ENCODE assay signal across 7 cellular contexts in the genomic region with DNA sequence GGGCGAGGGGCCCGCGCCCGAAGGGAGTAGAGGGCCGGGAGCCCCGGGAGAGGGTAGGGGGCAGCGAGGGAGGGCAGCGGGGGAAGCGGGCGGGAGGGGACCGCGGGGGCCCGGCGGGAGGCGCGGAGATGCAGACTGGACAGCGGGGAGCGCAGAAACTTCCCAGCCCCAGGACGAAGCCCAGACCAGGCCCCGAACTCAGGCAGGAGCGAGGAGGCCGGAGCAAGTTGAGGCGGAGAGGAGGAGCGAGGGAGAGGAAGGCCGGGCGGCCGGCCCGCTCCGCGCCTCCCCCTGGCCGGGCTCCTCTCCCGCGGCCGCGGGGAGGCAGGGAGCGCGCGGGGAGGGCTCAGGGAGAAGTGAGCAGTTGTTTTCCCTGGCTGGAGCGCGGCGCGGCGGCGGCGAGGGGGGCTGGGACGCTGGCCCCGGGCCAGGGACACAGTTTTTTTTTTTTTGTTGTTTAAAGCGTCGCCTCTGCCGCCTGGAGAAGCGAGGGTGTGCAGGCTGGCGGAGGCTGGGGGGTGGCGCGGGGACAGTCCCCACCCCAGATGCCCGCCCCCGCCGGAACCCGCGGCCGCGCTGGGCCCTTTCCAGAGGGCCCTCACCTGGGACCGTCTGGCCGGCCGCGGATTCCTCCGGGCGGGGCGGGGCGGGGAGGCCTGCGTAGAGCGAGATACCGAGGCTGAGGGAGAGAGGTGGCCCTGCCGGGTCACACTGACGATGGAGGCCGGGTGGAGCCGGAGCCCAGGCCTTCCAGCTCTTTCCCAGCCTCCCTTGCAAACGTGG. TPM values are rescaled to one million over a fixed set of nuclear protein-coding genes. Genes with fewer than 3 reads are reported as not detected.
DNase-seq lines count a peak whose midpoint lies in the region; ATAC-seq and TF ChIP-seq lines count a peak whose summit lies in the region.

A gene (minus strand): TSS at position 358 of the 783 bp plus-strand sequence. CDS start 400 bp downstream, outside the sequence.

- H3K27ac ChIP-seq in WERI-Rb-1 = peak within 1 kb of the TSS; percentile 65

- no peaks in the 10 kb centered on the region for H3K27me3 ChIP-seq in WERI-Rb-1 (ENCODE audit: insufficient read depth, low read depth, severe bottlenecking)

- no peak for TF ChIP-seq CTCF in WERI-Rb-1 (IDR thresholded peaks at IDR 0.05; ENCODE audit: low read depth, low read length)

- H3K9me3 ChIP-seq in WERI-Rb-1 (ENCODE audit: severe bottlenecking) = no peaks in the 10 kb centered on the region

- no peaks in the 10 kb centered on the region for H3K36me3 ChIP-seq in WERI-Rb-1

- ATAC-seq in left lobe of liver = peak; percentile 85
- no peak for ATAC-seq in GM18909 (IDR thresholded peaks at IDR 0.05; ENCODE audit: poor library complexity, unreplicated experiment)

- peak; percentile 20 for DNase-seq in GDM1 (lab: John Stamatoyannopoulos, UW)
- peak; percentile 86 for DNase-seq in M059J (ENCODE audit: low read depth)
- DNase-seq in WERI-Rb-1 = no peak
- DNase-seq in ecto neural progenitor cell (ENCODE audit: low spot score) = peak; percentile 74
- DNase-seq in left lobe of liver (ENCODE audit: low spot score) = peak; percentile 81
- peak; percentile 44 for DNase-seq in stimulated activated CD4-positive, alpha-beta T cell treated with anti-CD3 and anti-CD28 coated beads, Interleukin-4, amount 100 ng/mL, for 1 hour

- peak within 1 kb of the TSS; percentile 57 for H3K4me3 ChIP-seq in WERI-Rb-1 (ENCODE audit: low read depth, low read length)

RNA-seq across cellular contexts. Expression of the gene that starts here (rescaled TPM):
- 15.1 and 27.3 TPM in 2 replicates for total RNA-seq in M059J (2014; rRNA removed; shearing (Covaris generic))
- 42.3 TPM for total RNA-seq in left lobe of liver
